1 cellular context compared by ENCODE assay signal in genomic region chr16:622920-623280, GRCh38.
TF ChIP-seq lines count a peak whose summit lies in the region.

No MANE protein-coding gene starts in this region.

TF ChIP-seq in WTC11, 78 proteins besides CTCF, POLR2A, EP300 and RAD21:
- TF ChIP-seq NFATC4 (CRISPR knock-in tag; IDR thresholded peaks at IDR 0.05), result no peak
- no peak for TF ChIP-seq SMAD4 (CRISPR knock-in tag; IDR thresholded peaks at IDR 0.05)
- no peak for TF ChIP-seq ZBTB43 (CRISPR knock-in tag; IDR thresholded peaks at IDR 0.05)
- no peak for TF ChIP-seq GTF2I (CRISPR knock-in tag; conservative IDR thresholded peaks at IDR 0.05)
- no peak for TF ChIP-seq GRHL2 (CRISPR knock-in tag; IDR thresholded peaks at IDR 0.05; ENCODE audit: insufficient replicate concordance, severe bottlenecking)
- no peak for TF ChIP-seq FOXP1 (CRISPR knock-in tag; IDR thresholded peaks at IDR 0.05; ENCODE audit: borderline replicate concordance)
- TF ChIP-seq ATF2 (CRISPR knock-in tag; IDR thresholded peaks at IDR 0.05; ENCODE audit: borderline replicate concordance, low read depth), result no peak
- TF ChIP-seq ZNF416 (CRISPR knock-in tag; IDR thresholded peaks at IDR 0.05), result no peak
- TF ChIP-seq ESRRA (CRISPR knock-in tag; IDR thresholded peaks at IDR 0.05; ENCODE audit: borderline replicate concordance), result no peak
- no peak for TF ChIP-seq AR (CRISPR knock-in tag; IDR thresholded peaks at IDR 0.05)
- TF ChIP-seq CDX4 (CRISPR knock-in tag; IDR thresholded peaks at IDR 0.05; ENCODE audit: borderline replicate concordance), result no peak
- TF ChIP-seq AFF4 (CRISPR knock-in tag; IDR thresholded peaks at IDR 0.05; ENCODE audit: borderline replicate concordance), result no peak
- no peak for TF ChIP-seq CREB1 (CRISPR knock-in tag; IDR thresholded peaks at IDR 0.05)
- no peak for TF ChIP-seq SP1 (CRISPR knock-in tag; conservative IDR thresholded peaks at IDR 0.05)
- TF ChIP-seq ELF4 (CRISPR knock-in tag; IDR thresholded peaks at IDR 0.05; ENCODE audit: low read depth), result no peak
